13 cellular contexts compared by ENCODE assay signal in genomic region chr6:140445474-140446004, GRCh38.
DNase-seq lines count a peak whose midpoint lies in the region; TF ChIP-seq lines count a peak whose summit lies in the region.
"Had no signal": no experiment of that assay in that cellular context is flagged by ENCODE, and none has a peak within 500 bp of the region (broad histone marks: within the 10 kb centered on the region; RNA-seq: fewer than 3 reads in every experiment).

No MANE protein-coding gene starts in this region.

- peaks cover 3% of the 10 kb centered on the region for H3K9me3 ChIP-seq in A673 (ENCODE audit: low read depth, low read length, poor library complexity, severe bottlenecking)
- H3K9me3 ChIP-seq: upper lobe of left lung had no signal

- CTCF ChIA-PET in A673 (lab: Charles Lee), result no interaction called here

- no TSS peak for BruUV-seq in A673 (replicated peaks; lab: Mats Ljungman, UMichigan)

- peaks cover 45% of the 10 kb centered on the region for H3K4me1 ChIP-seq in A673 (ENCODE audit: insufficient read depth, low read length, poor library complexity, severe bottlenecking)

- H3K27ac ChIP-seq in A673 (ENCODE audit: low read depth, low read length, poor library complexity, severe bottlenecking), result peak overlapping the region; percentile 70
- H3K27ac ChIP-seq: epithelial cell of prostate, upper lobe of left lung had no signal

- peak; percentile 87 for DNase-seq in A673 (ENCODE audit: low spot score)
- peak; percentile 37 for DNase-seq in HT1080 (ENCODE audit: low read depth)
- peak; percentile 55 for DNase-seq in astrocyte of the cerebellum (ENCODE audit: low read depth)
- peak; percentile 52 for DNase-seq in glomerular visceral epithelial cell (ENCODE audit: extremely low spot score)
- DNase-seq in activated CD4-positive, CD25-positive, alpha-beta regulatory T cell treated with anti-CD3 and anti-CD28 coated beads, Interleukin-2, amount 50 U/mL, for 72 hours, result no peak
- no peak for DNase-seq in NCI-H2107 (lab: John Stamatoyannopoulos, UW)
- no peak for DNase-seq in H7
- no peak for DNase-seq in putamen (ENCODE audit: low spot score)
- DNase-seq: activated CD8-positive, alpha-beta T cell treated with anti-CD3 and anti-CD28 coated beads for 36 hours; caudate nucleus; posterior cingulate gyrus; upper lobe of left lung had no signal

- in situ Hi-C loops in astrocyte of the cerebellum (cut with HindIII; ENCODE audit: low sequenced_read_pairs), result no loop called here

- no peaks in the 10 kb centered on the region for H3K36me3 ChIP-seq in A673 (ENCODE audit: insufficient read depth, low read length, poor library complexity, severe bottlenecking)
- H3K36me3 ChIP-seq in H7 (replicated peaks; ENCODE audit: control insufficient read depth, insufficient read depth, low read length), result no peaks in the 10 kb centered on the region
- H3K36me3 ChIP-seq: upper lobe of left lung had no signal

- POLR2A ChIA-PET in A673 (lab: Charles Lee; ENCODE audit: low non-redundant PET), result no interaction called here

- intact Hi-C loops in A673 (cut with micrococcal nuclease; ENCODE audit: unreplicated experiment), result loop anchor here (2.0 kb wide), 1 partner anchor 1189 kb away; no protein-coding TSS in a partner anchor

- H3K4me3 ChIP-seq in A673 (ENCODE audit: low read depth, low read length, poor library complexity, severe bottlenecking), result no peak overlapping the region
- no peak overlapping the region for H3K4me3 ChIP-seq in astrocyte of the cerebellum (ENCODE audit: low read depth, low read length)
- no peak overlapping the region for H3K4me3 ChIP-seq in H7 (ENCODE audit: insufficient read depth, low read depth, low read length)
- H3K4me3 ChIP-seq: upper lobe of left lung had no signal

- TF ChIP-seq CTCF in A673 (conservative IDR thresholded peaks at IDR 0.05; ENCODE audit: low read depth, low read length) (no peak), astrocyte of the cerebellum (IDR thresholded peaks at IDR 0.05; ENCODE audit: low read depth, low read length, missing control alignments) (no peak)

- H3K27me3 ChIP-seq in A673 (replicated peaks; ENCODE audit: insufficient read depth, low read depth, low read length, poor library complexity), result no peaks in the 10 kb centered on the region
- H3K27me3 ChIP-seq in H7 (ENCODE audit: control insufficient read depth, insufficient read depth, low read length), result no peaks in the 10 kb centered on the region
- H3K27me3 ChIP-seq: upper lobe of left lung had no signal

Comparison
In these comparisons a context has a peak if more than half of its experiments do, and no peak if none do; other contexts are left out.
1. DNase-seq: peak in A673 (single experiment), HT1080 (single experiment), astrocyte of the cerebellum (single experiment) and glomerular visceral epithelial cell (single experiment); none in activated CD4-positive, CD25-positive, alpha-beta regulatory T cell treated with anti-CD3 and anti-CD28 coated beads, Interleukin-2, amount 50 U/mL, for 72 hours (single experiment), NCI-H2107 (single experiment), H7 (single experiment) and putamen (single experiment).